ENCODE assay signal across 1 cellular context in the genomic region with DNA sequence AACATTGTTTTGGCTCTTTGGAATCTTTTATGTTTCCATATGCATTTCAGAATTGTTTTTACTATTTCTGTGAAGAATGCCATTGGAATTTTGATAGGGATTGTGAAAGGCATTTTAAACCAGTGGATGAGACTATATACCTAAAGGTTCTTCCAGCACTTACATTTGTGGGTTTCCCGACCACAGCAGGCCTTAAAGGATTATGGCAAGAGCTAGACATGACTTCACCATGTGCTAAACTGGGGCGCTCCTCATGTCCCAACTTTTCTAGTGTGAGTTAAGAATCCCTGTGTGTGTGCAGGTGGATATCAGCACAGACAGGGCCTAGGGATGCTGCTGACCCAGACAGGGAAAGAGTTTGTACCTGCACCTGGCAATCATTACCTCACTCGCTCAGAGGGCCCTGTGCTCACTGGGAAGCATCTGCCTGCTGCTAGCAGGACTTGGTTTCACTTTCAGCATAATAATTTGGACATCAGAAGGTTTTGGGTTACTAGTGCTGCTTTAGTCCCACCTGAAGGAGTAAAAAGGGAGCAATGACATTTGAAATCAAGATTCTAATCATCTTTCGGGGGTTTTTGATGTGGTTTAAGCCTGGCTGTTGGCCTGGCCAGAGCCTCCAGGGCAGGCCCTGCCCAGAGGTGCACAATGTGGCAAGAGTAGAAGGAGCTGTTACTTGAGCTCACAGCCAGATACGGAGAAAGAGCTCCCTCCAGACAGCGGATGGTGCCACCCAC.
TF ChIP-seq lines count a peak whose summit lies in the region.

No MANE protein-coding gene starts in this region.

TF ChIP-seq in H1, 55 proteins besides CTCF, POLR2A, EP300 and RAD21:
- TF ChIP-seq TAF1 (IDR thresholded peaks at IDR 0.05; ENCODE audit: low read depth, low read length) (no peak), SAP30 (IDR thresholded peaks at IDR 0.05; ENCODE audit: insufficient read depth, insufficient replicate concordance, low read length) (no peak), HDAC6 (IDR thresholded peaks at IDR 0.05; ENCODE audit: low read depth, low read length) (no peak), CBX5 (IDR thresholded peaks at IDR 0.05; ENCODE audit: low read depth, low read length) (no peak), KDM5A (IDR thresholded peaks at IDR 0.05; ENCODE audit: low read length) (no peak), BACH1 (IDR thresholded peaks at IDR 0.05; ENCODE audit: low read length) (no peak), SIX5 (IDR thresholded peaks at IDR 0.05; ENCODE audit: low read depth, low read length) (no peak), TCF12 (IDR thresholded peaks at IDR 0.05; ENCODE audit: low read depth, low read length) (no peak), NRF1 (IDR thresholded peaks at IDR 0.05; ENCODE audit: low read depth, low read length) (no peak), EGR1 (IDR thresholded peaks at IDR 0.05; ENCODE audit: borderline replicate concordance, low read depth, low read length) (no peak), GTF2F1 (IDR thresholded peaks at IDR 0.05; ENCODE audit: borderline replicate concordance, low read depth, low read length) (no peak), JUN (IDR thresholded peaks at IDR 0.05; ENCODE audit: low read depth, low read length) (no peak), TEAD4 (IDR thresholded peaks at IDR 0.05; ENCODE audit: low read depth, low read length) (no peak), SIRT6 (IDR thresholded peaks at IDR 0.05; ENCODE audit: low read length) (no peak), BCL11A (IDR thresholded peaks at IDR 0.05; ENCODE audit: low read depth in 2 of 2, low read length in 2 of 2) (no peak)
- TF ChIP-seq, protein P1, sequence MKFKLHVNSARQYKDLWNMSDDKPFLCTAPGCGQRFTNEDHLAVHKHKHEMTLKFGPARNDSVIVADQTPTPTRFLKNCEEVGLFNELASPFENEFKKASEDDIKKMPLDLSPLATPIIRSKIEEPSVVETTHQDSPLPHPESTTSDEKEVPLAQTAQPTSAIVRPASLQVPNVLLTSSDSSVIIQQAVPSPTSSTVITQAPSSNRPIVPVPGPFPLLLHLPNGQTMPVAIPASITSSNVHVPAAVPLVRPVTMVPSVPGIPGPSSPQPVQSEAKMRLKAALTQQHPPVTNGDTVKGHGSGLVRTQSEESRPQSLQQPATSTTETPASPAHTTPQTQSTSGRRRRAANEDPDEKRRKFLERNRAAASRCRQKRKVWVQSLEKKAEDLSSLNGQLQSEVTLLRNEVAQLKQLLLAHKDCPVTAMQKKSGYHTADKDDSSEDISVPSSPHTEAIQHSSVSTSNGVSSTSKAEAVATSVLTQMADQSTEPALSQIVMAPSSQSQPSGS (IDR thresholded peaks at IDR 0.05; ENCODE audit: low read length), result no peak
- TF ChIP-seq, protein P2, sequence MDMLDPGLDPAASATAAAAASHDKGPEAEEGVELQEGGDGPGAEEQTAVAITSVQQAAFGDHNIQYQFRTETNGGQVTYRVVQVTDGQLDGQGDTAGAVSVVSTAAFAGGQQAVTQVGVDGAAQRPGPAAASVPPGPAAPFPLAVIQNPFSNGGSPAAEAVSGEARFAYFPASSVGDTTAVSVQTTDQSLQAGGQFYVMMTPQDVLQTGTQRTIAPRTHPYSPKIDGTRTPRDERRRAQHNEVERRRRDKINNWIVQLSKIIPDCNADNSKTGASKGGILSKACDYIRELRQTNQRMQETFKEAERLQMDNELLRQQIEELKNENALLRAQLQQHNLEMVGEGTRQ (IDR thresholded peaks at IDR 0.05; ENCODE audit: low read length), result no peak
- TF ChIP-seq, protein P3, sequence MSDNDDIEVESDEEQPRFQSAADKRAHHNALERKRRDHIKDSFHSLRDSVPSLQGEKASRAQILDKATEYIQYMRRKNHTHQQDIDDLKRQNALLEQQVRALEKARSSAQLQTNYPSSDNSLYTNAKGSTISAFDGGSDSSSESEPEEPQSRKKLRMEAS (IDR thresholded peaks at IDR 0.05), result no peak
TF ChIP-seq in H1: peak in this region for 0.
